Comparison of ENCODE assay signal across 8 cellular contexts in the genomic region with DNA sequence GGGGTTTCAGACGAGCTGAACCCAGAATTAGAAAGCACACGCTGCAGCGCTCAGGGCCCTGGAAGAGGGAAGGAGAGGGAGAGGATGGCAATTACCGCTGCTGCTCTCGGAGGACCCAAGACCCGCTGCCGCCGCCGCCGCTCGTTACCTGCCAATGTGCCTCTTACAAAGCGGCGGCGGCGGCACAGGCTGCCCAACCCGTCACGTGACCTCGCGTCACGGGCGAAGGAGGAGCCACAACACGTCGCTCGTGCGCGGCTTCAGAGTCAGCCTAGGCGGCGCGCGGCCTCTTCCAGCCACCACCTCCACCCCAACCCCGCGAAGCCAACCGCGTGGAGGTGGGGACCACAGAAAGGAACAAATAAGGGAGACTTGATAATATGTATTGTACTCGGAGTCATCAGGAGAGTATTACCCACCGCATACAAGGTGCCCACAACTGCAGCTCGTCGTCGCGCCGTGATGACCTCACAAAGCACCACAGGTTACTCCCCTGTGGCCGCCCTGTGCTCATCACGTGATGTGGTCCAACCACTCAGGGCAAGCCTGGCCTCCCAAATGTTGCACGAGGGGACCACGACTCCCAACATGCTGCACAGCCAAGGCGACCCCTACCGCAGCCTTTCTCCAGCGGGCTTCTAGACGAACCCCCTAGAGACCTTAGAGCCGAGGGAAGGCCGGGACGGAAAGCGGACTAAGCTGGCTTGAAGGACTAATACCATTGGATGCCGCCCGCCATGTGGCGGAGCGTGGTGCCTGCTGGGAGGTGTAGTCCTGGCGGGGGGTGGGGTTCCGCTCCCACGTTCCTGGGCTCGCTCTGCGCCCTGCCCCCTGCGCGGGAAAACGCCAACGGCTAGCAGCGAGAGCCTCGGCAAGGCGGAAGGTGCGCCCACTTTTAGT. TPM values are rescaled to one million over a fixed set of nuclear protein-coding genes. Genes with fewer than 3 reads are reported as not detected.
A peak's percentile ranks its signal among the peaks of the same experiment; 100 is the strongest.
DNase-seq lines count a peak whose midpoint lies in the region; ATAC-seq and TF ChIP-seq lines count a peak whose summit lies in the region.

A gene with protein sequence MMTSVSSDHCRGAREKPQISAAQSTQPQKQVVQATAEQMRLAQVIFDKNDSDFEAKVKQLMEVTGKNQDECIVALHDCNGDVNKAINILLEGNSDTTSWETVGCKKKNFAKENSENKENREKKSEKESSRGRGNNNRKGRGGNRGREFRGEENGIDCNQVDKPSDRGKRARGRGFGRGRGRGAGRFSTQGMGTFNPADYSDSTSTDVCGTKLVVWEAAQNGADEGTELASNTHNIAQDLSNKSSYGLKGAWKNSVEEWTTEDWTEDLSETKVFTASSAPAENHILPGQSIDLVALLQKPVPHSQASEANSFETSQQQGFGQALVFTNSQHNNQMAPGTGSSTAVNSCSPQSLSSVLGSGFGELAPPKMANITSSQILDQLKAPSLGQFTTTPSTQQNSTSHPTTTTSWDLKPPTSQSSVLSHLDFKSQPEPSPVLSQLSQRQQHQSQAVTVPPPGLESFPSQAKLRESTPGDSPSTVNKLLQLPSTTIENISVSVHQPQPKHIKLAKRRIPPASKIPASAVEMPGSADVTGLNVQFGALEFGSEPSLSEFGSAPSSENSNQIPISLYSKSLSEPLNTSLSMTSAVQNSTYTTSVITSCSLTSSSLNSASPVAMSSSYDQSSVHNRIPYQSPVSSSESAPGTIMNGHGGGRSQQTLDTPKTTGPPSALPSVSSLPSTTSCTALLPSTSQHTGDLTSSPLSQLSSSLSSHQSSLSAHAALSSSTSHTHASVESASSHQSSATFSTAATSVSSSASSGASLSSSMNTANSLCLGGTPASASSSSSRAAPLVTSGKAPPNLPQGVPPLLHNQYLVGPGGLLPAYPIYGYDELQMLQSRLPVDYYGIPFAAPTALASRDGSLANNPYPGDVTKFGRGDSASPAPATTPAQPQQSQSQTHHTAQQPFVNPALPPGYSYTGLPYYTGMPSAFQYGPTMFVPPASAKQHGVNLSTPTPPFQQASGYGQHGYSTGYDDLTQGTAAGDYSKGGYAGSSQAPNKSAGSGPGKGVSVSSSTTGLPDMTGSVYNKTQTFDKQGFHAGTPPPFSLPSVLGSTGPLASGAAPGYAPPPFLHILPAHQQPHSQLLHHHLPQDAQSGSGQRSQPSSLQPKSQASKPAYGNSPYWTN (minus strand): TSS at position 158 of the 900 bp plus-strand sequence. CDS start 31,739 bp downstream, outside the sequence.

- peaks cover 14% of the 10 kb centered on the region for H3K4me1 ChIP-seq in thymus (ENCODE audit: control insufficient read depth, insufficient read depth, low read length)

- CTCF ChIA-PET in GM10248 (lab: Yijun Ruan, JAX): interaction anchor here (0.7 to 1.3 kb wide), 7 partner anchors 16 to 235 kb away, joined by 3 to 5 read pairs (median 4); no protein-coding TSS in a partner anchor

- peaks cover 29% of the 10 kb centered on the region for H3K4me1 Mint-ChIP-seq in activated naive CD8-positive, alpha-beta T cell (ENCODE audit: low read depth)
- H3K4me1 Mint-ChIP-seq in glutamatergic neuron (ENCODE audit: low read depth, unreplicated experiment): peaks cover 18% of the 10 kb centered on the region
- H3K4me1 Mint-ChIP-seq in osteocyte (ENCODE audit: unreplicated experiment): peaks cover 35% of the 10 kb centered on the region

- no peaks in the 10 kb centered on the region for H3K9me3 Mint-ChIP-seq in activated naive CD8-positive, alpha-beta T cell (ENCODE audit: low read depth)
- H3K9me3 Mint-ChIP-seq in glutamatergic neuron (ENCODE audit: unreplicated experiment): peaks cover 12% of the 10 kb centered on the region
- no peaks in the 10 kb centered on the region for H3K9me3 Mint-ChIP-seq in osteocyte (ENCODE audit: unreplicated experiment)

- peak; percentile 75 for ATAC-seq in HG02610 (IDR thresholded peaks at IDR 0.05; ENCODE audit: unreplicated experiment)

- H3K36me3 Mint-ChIP-seq in activated naive CD8-positive, alpha-beta T cell: no peaks in the 10 kb centered on the region
- H3K36me3 Mint-ChIP-seq in glutamatergic neuron (ENCODE audit: unreplicated experiment) (peaks cover 5% of the 10 kb centered on the region), osteocyte (ENCODE audit: unreplicated experiment) (peaks cover 2% of the 10 kb centered on the region)

- no peaks in the 10 kb centered on the region for H3K36me3 ChIP-seq in thymus (ENCODE audit: control insufficient read depth, insufficient read depth)

- under 1% methylated on average over 70 of the region's 70 CpGs for WGBS in thymus

- peak within 1 kb of the TSS; percentile 97 for H3K27ac ChIP-seq in thymus (ENCODE audit: low read depth)

- H3K4me3 Mint-ChIP-seq in activated naive CD8-positive, alpha-beta T cell: peak within 1 kb of the TSS; percentile 97
- H3K4me3 Mint-ChIP-seq in glutamatergic neuron (ENCODE audit: unreplicated experiment) (peak within 1 kb of the TSS; percentile 100), osteocyte (ENCODE audit: unreplicated experiment) (peak within 1 kb of the TSS; percentile 96)

- DNase-seq in GM10248 (ENCODE audit: extremely low spot score) (peak; percentile 93), NCI-H1092 treated with DMSO at 0.1 percent for 48 hours (lab: John Stamatoyannopoulos, UW) (peak; percentile 100), SKM-1 (lab: John Stamatoyannopoulos, UW; ENCODE audit: unreplicated experiment) (peak; percentile 92), glutamatergic neuron (peak; percentile 95), osteocyte (ENCODE audit: extremely low spot score, unreplicated experiment) (peak; percentile 98)

- POLR2A ChIA-PET in GM10248 (lab: Yijun Ruan, JAX): interaction anchor here (0.5 to 1.8 kb wide), 4 partner anchors 18 to 227 kb away, joined by 3 to 7 read pairs (median 4); no protein-coding TSS in a partner anchor

- no peaks in the 10 kb centered on the region for H3K27me3 Mint-ChIP-seq in activated naive CD8-positive, alpha-beta T cell
- peaks cover 14% of the 10 kb centered on the region for H3K27me3 Mint-ChIP-seq in glutamatergic neuron (ENCODE audit: unreplicated experiment)
- H3K27me3 Mint-ChIP-seq in osteocyte (ENCODE audit: unreplicated experiment): no peaks in the 10 kb centered on the region

- peak within 1 kb of the TSS; percentile 100 for H3K27ac Mint-ChIP-seq in activated naive CD8-positive, alpha-beta T cell
- peak within 1 kb of the TSS; percentile 100 for H3K27ac Mint-ChIP-seq in glutamatergic neuron (ENCODE audit: unreplicated experiment)
- peak within 1 kb of the TSS; percentile 100 for H3K27ac Mint-ChIP-seq in osteocyte (ENCODE audit: unreplicated experiment)

- peak within 1 kb of the TSS; percentile 96 for H3K4me3 ChIP-seq in thymus (ENCODE audit: low read length)

- no peaks in the 10 kb centered on the region for H3K27me3 ChIP-seq in thymus (ENCODE audit: control insufficient read depth, insufficient read depth)

- TF ChIP-seq CTCF in GM10248 (IDR thresholded peaks at IDR 0.05; ENCODE audit: control extremely low read depth, extremely low read depth, low read depth, missing control alignments) (no peak), glutamatergic neuron (IDR thresholded peaks at IDR 0.05; ENCODE audit: partially characterized antibody, unreplicated experiment) (no peak), osteocyte (IDR thresholded peaks at IDR 0.05) (peak; percentile 6)

- no peaks in the 10 kb centered on the region for H3K9me3 ChIP-seq in thymus (ENCODE audit: control insufficient read depth)

RNA-seq across cellular contexts. Expression of the gene that starts here (rescaled TPM):
- total RNA-seq in glutamatergic neuron (ENCODE audit: unreplicated experiment) (65.1 TPM), osteocyte (39.9 and 40.6 TPM in 2 replicates)
- 17.2 TPM for polyA plus RNA-seq in thymus

Comparison
In these comparisons a context has a peak if more than half of its experiments do, and no peak if none do; other contexts are left out.
1. Peak in every context shown above with its lines: DNase-seq, ATAC-seq, H3K4me3 ChIP-seq and H3K27ac ChIP-seq.